Comparison of ENCODE assay signal across 8 cellular contexts in genomic region chrX:3638280-3638873, GRCh38.
A peak's percentile ranks its signal among the peaks of the same experiment; 100 is the strongest.
DNase-seq lines count a peak whose midpoint lies in the region; ATAC-seq, FAIRE-seq and TF ChIP-seq lines count a peak whose summit lies in the region.

No MANE protein-coding gene starts in this region.

- H4K20me1 ChIP-seq in GM12878 (ENCODE audit: control insufficient read depth, insufficient read depth), result no peaks in the 10 kb centered on the region

- in situ Hi-C loops in GM12878 (cut with MboI), result loop anchor here (5.0 kb wide), 1 partner anchor 606 kb away; no protein-coding TSS in a partner anchor

- no peak overlapping the region for H3K27ac ChIP-seq in cardiac muscle cell
- H3K27ac ChIP-seq in GM12878 (ENCODE audit: control insufficient read depth, insufficient read depth), result no peak overlapping the region

- DNase-seq in cardiac muscle cell (ENCODE audit: low read depth in 1 of 2, low spot score in 1 of 2), result peak; percentile 53 to 78
- no peak for DNase-seq in cardiac septum (ENCODE audit: low spot score)
- DNase-seq in RKO (ENCODE audit: low spot score), result peak; percentile 42
- peak; percentile 16 for DNase-seq in GM12878 (ENCODE audit: low read depth, low spot score)
- peak; percentile 57 for DNase-seq in islet precursor cell
- peak; percentile 25 for DNase-seq in stimulated activated CD8-positive, alpha-beta memory T cell treated with anti-CD3 and anti-CD28 coated beads, Interleukin-4, amount 100 ng/mL, for 24 hours (ENCODE audit: low read depth)

- no TSS peak for BruUV-seq in GM12878 (replicated peaks; lab: Mats Ljungman, UMichigan)

- TF ChIP-seq RAD21 in GM12878 (IDR thresholded peaks at IDR 0.05; ENCODE audit: insufficient read depth, low read depth, low read length), result peak; percentile 82

- SMC1A ChIA-PET in GM12878 (lab: Charles Lee; ENCODE audit: uncharacterized antibody, unreplicated experiment), result interaction anchor here (0.6 to 0.7 kb wide), 3 partner anchors 10 to 173 kb away, joined by 3 read pairs; no protein-coding TSS in a partner anchor

- RAD21 ChIA-PET in GM12878 (lab: Charles Lee; ENCODE audit: unreplicated experiment), result no interaction called here

- no peaks in the 10 kb centered on the region for H3K79me2 ChIP-seq in GM12878 (ENCODE audit: control insufficient read depth, insufficient read depth, low read length)

- no peak for TF ChIP-seq POLR2A in GM12878 (IDR thresholded peaks at IDR 0.05; ENCODE audit: low read depth, low read length)

- H3K4me1 ChIP-seq in cardiac muscle cell (ENCODE audit: low read depth) (no peaks in the 10 kb centered on the region), GM12878 (ENCODE audit: control insufficient read depth, insufficient read depth, low read length) (no peaks in the 10 kb centered on the region)

- H2AFZ ChIP-seq in GM12878 (ENCODE audit: control insufficient read depth, low read depth, low read length), result no peak overlapping the region

- no peak overlapping the region for H3K4me2 ChIP-seq in GM12878 (ENCODE audit: control insufficient read depth, insufficient read depth)

- H3K9me3 ChIP-seq in cardiac muscle cell (ENCODE audit: low read depth) (no peaks in the 10 kb centered on the region), GM12878 (replicated peaks; ENCODE audit: control insufficient read depth, insufficient read depth, low read length) (no peaks in the 10 kb centered on the region)

- WGBS in GM12878 (ENCODE audit: insufficient coverage, insufficient replicate concordance, low lambda C conversion rate, missing lambda C conversion rate), result 30% methylated on average over 6 of the region's 6 CpGs

- no peak overlapping the region for H3K9ac ChIP-seq in GM12878 (ENCODE audit: control insufficient read depth, insufficient read depth, low read length)

- POLR2A ChIA-PET in GM12878 (lab: Charles Lee), result interaction anchor here (0.7 kb wide), 2 partner anchors 11 to 168 kb away, joined by 3 read pairs; no protein-coding TSS in a partner anchor

- intact Hi-C loops in cardiac septum (cut with DNase I) (loop anchor here (5.0 kb wide), 1 partner anchor 521 kb away; no protein-coding TSS in a partner anchor), GM12878 (cut with micrococcal nuclease; ENCODE audit: unreplicated experiment) (loop anchor here (1.0 to 5.0 kb wide), 2 partner anchors 521 to 603 kb away; no protein-coding TSS in a partner anchor)

- peak; percentile 81 for FAIRE-seq in GM12878 (lab: Jason Lieb, UNC)

- H3K27me3 ChIP-seq in cardiac muscle cell (no peaks in the 10 kb centered on the region), GM12878 (replicated peaks in 1 of 2; ENCODE audit: control insufficient read depth in 2 of 2, insufficient read depth in 2 of 2, low read length in 1 of 2) (no peaks in the 10 kb centered on the region)

- peak; percentile 67 for ATAC-seq in HG03095 (IDR thresholded peaks at IDR 0.05; ENCODE audit: unreplicated experiment)
- ATAC-seq in GM12878, result peak; percentile 90
- no peak for ATAC-seq in HG03439 (IDR thresholded peaks at IDR 0.05; ENCODE audit: unreplicated experiment)

- no peak overlapping the region for H3K4me3 ChIP-seq in cardiac muscle cell
- H3K4me3 ChIP-seq in GM12878, result no peak overlapping the region

- peak; percentile 47 for TF ChIP-seq CTCF in cardiac muscle cell (IDR thresholded peaks at IDR 0.05; ENCODE audit: low read depth, low read length)
- peak; percentile 60 to 73 (median 64) for TF ChIP-seq CTCF in GM12878 (IDR thresholded peaks at IDR 0.05 in 2 of 3, conservative IDR thresholded peaks at IDR 0.05 in 1 of 3; ENCODE audit: control insufficient read depth in 2 of 3, extremely low read depth in 1 of 3, insufficient read depth in 1 of 3, low read depth in 3 of 3, low read length in 3 of 3)

- H3K36me3 ChIP-seq in cardiac muscle cell (no peaks in the 10 kb centered on the region), GM12878 (ENCODE audit: control insufficient read depth in 2 of 2, insufficient read depth in 2 of 2, low read length in 1 of 2) (peaks cover 2 to 3% of the 10 kb centered on the region in 2 experiments; a peak in 3 of 4 replicates)

- TF ChIP-seq EP300 in GM12878 (IDR thresholded peaks at IDR 0.05; ENCODE audit: borderline replicate concordance in 1 of 2, control insufficient read depth in 1 of 2, low read depth in 2 of 2, low read length in 2 of 2), result no peak

- CTCF ChIA-PET in GM12878 (lab: Yijun Ruan, JAX), result interaction anchor here (0.6 to 2.2 kb wide), 7 partner anchors 8 to 606 kb away, joined by 3 to 8 read pairs (median 3); no protein-coding TSS in a partner anchor

TF ChIP-seq in GM12878, 131 proteins besides CTCF, POLR2A, EP300 and RAD21:
- no peak for TF ChIP-seq MTA3 (IDR thresholded peaks at IDR 0.05; ENCODE audit: borderline replicate concordance, low read length)
- no peak for TF ChIP-seq STAT3 (IDR thresholded peaks at IDR 0.05; ENCODE audit: low read depth, low read length)
- peak; percentile 52; the same call in 1 of the 2 replicates for TF ChIP-seq SMC3 (IDR thresholded peaks at IDR 0.05; ENCODE audit: borderline replicate concordance, low read length)
- no peak for TF ChIP-seq HDAC6 (IDR thresholded peaks at IDR 0.05; ENCODE audit: unreplicated experiment)
- no peak for TF ChIP-seq E2F4 (IDR thresholded peaks at IDR 0.05; ENCODE audit: low read depth, low read length)
